8 cellular contexts compared by ENCODE assay signal in genomic region chr6:31834704-31835375, GRCh38. TPM values are rescaled to one million over a fixed set of nuclear protein-coding genes. Genes with fewer than 3 reads are reported as not detected.
A peak's percentile ranks its signal among the peaks of the same experiment; 100 is the strongest.
DNase-seq lines count a peak whose midpoint lies in the region; ATAC-seq and TF ChIP-seq lines count a peak whose summit lies in the region.

No MANE protein-coding gene starts in this region.

- H3K4me1 ChIP-seq in OCI-LY7 (ENCODE audit: insufficient read depth, low read length, poor library complexity, severe bottlenecking) (peaks cover 60% of the 10 kb centered on the region), esophagus muscularis mucosa (peaks cover 60 to 79% (median 75%) of the 10 kb centered on the region in 4 donors)

- H3K4me3 Mint-ChIP-seq in activated T-cell treated with anti-CD3 and anti-CD28 coated beads, Interleukin-2, amount 50 U/mL, for 24 hours = peak overlapping the region; percentile 99

- H3K27ac Mint-ChIP-seq in activated T-cell treated with anti-CD3 and anti-CD28 coated beads, Interleukin-2, amount 50 U/mL, for 24 hours = peak overlapping the region; percentile 98

- H3K4me1 Mint-ChIP-seq in activated T-cell treated with anti-CD3 and anti-CD28 coated beads, Interleukin-2, amount 50 U/mL, for 24 hours (ENCODE audit: low read depth) = peaks cover 37% of the 10 kb centered on the region

- no peaks in the 10 kb centered on the region for H3K9me3 ChIP-seq in OCI-LY7 (ENCODE audit: low read length)
- no peaks in the 10 kb centered on the region for H3K9me3 ChIP-seq in esophagus muscularis mucosa

- no peak for TF ChIP-seq EP300 in esophagus muscularis mucosa (IDR thresholded peaks at IDR 0.05)

- H3K9me2 ChIP-seq in OCI-LY7 (ENCODE audit: insufficient read depth, low read length) = no peaks in the 10 kb centered on the region

- peak overlapping the region; percentile 96 for H3K4me2 ChIP-seq in OCI-LY7 (ENCODE audit: low read length)

- H3K27ac ChIP-seq in OCI-LY7 (ENCODE audit: low read depth, low read length, poor library complexity, severe bottlenecking) (peak overlapping the region; percentile 95), esophagus muscularis mucosa (replicated peaks in 1 of 4) (peak overlapping the region; percentile 93 to 97 (median 95))

- no peak for TF ChIP-seq CTCF in GM10248 (IDR thresholded peaks at IDR 0.05; ENCODE audit: control extremely low read depth, extremely low read depth, low read depth, missing control alignments)
- no peak for TF ChIP-seq CTCF in OCI-LY7 (conservative IDR thresholded peaks at IDR 0.05; ENCODE audit: low read length)
- TF ChIP-seq CTCF in esophagus muscularis mucosa (IDR thresholded peaks at IDR 0.05) = no peak

- H3K36me3 ChIP-seq in OCI-LY7 (ENCODE audit: insufficient read depth, low read length) (peaks cover 51% of the 10 kb centered on the region), esophagus muscularis mucosa (peaks cover 27 to 35% (median 31%) of the 10 kb centered on the region in 4 donors)

- POLR2A ChIA-PET in GM10248 (lab: Yijun Ruan, JAX) (interaction anchor here (0.6 to 3.7 kb wide), 8 partner anchors 17 to 132 kb away, joined by 3 to 30 read pairs (median 4); partner anchors contain the start of genes ABHD16A, HSPA1A, HSPA1L and NEU1), OCI-LY7 (lab: Charles Lee) (interaction anchor here (0.6 to 1.4 kb wide), 4 partner anchors 97 to 304 kb away, joined by 3 to 7 read pairs (median 5); no protein-coding TSS in a partner anchor)

- CTCF ChIA-PET in GM10248 (lab: Yijun Ruan, JAX) = no interaction called here
- CTCF ChIA-PET in OCI-LY7 (lab: Charles Lee; ENCODE audit: unreplicated experiment) = interaction anchor here (0.6 to 0.7 kb wide), 2 partner anchors 28 to 121 kb away, joined by 3 to 7 read pairs; partner anchors contain the start of gene LSM2

- ATAC-seq in HG03280 (IDR thresholded peaks at IDR 0.05; ENCODE audit: unreplicated experiment) = peak; percentile 38
- ATAC-seq in GM19328 (IDR thresholded peaks at IDR 0.05; ENCODE audit: unreplicated experiment) = no peak

- TSS peak; percentile 86 for BruUV-seq in OCI-LY7 (replicated peaks; lab: Mats Ljungman, UMichigan)

- DNase-seq in GM10248 (ENCODE audit: extremely low spot score) (peak; percentile 75), OCI-LY7 (ENCODE audit: low spot score) (peak; percentile 81), esophagus muscularis mucosa (ENCODE audit: extremely low spot score) (peak; percentile 96), myocyte (ENCODE audit: low read depth) (peak; percentile 29)
- peak; percentile 90 for DNase-seq in activated T-cell treated with anti-CD3 and anti-CD28 coated beads, Interleukin-2, amount 50 U/mL, for 24 hours
- DNase-seq in stimulated activated CD8-positive, alpha-beta memory T cell treated with anti-CD3 and anti-CD28 coated beads, Interleukin-7, amount 100 ng/mL, for 24 hours (ENCODE audit: low read depth) = peak; percentile 58

- H3K36me3 Mint-ChIP-seq in activated T-cell treated with anti-CD3 and anti-CD28 coated beads, Interleukin-2, amount 50 U/mL, for 24 hours (ENCODE audit: low read depth) = peaks cover 77% of the 10 kb centered on the region

- peak; percentile 52 for TF ChIP-seq POLR2A in esophagus muscularis mucosa (IDR thresholded peaks at IDR 0.05; ENCODE audit: low read depth)

- H3K4me3 ChIP-seq in OCI-LY7 (ENCODE audit: low read depth, low read length, poor library complexity, severe bottlenecking) = peak overlapping the region; percentile 99
- peak overlapping the region; percentile 72 to 94 (median 82) for H3K4me3 ChIP-seq in esophagus muscularis mucosa

- H2AFZ ChIP-seq in OCI-LY7 (ENCODE audit: low read length) = peak overlapping the region; percentile 16; the same call in 1 of the 2 replicates

- peaks cover 92% of the 10 kb centered on the region for H3K79me2 ChIP-seq in OCI-LY7 (ENCODE audit: insufficient read depth, low read depth, low read length)

- H3K27me3 ChIP-seq in esophagus muscularis mucosa = no peaks in the 10 kb centered on the region

- peaks cover 39% of the 10 kb centered on the region for H4K20me1 ChIP-seq in OCI-LY7 (ENCODE audit: insufficient read depth, low read length)

- intact Hi-C loops in OCI-LY7 (cut with micrococcal nuclease; ENCODE audit: unreplicated experiment) = loop anchor here (1.0 to 10.0 kb wide), 5 partner anchors 28 to 340 kb away; partner anchors contain the start of genes GPANK1, MICB, NELFE and SKIC2
- intact Hi-C loops in esophagus muscularis mucosa (cut with DNase I) = loop anchor here (5.0 kb wide), 3 partner anchors 43 to 153 kb away; partner anchors contain the start of gene LY6G5C

- under 1% methylated on average over 23 of the region's 37 CpGs for WGBS in esophagus muscularis mucosa

- no peaks in the 10 kb centered on the region for H3K27me3 Mint-ChIP-seq in activated T-cell treated with anti-CD3 and anti-CD28 coated beads, Interleukin-2, amount 50 U/mL, for 24 hours

- H3K9me3 Mint-ChIP-seq in activated T-cell treated with anti-CD3 and anti-CD28 coated beads, Interleukin-2, amount 50 U/mL, for 24 hours = no peaks in the 10 kb centered on the region

RNA-seq across cellular contexts. Expression of gene HSPA1B, which starts 7.3 kb away (rescaled TPM):
- 160 and 177 TPM in 2 replicates for total RNA-seq in OCI-LY7 (2014; rRNA removed; shearing (Covaris generic))
- 40.1 and 60.9 TPM in 2 replicates for total RNA-seq in OCI-LY7 (2022)
- 100 to 1,000 TPM; 120 to 315 (median 274) TPM for total RNA-seq in esophagus muscularis mucosa
- total RNA-seq in myocyte = 86.3 and 98.7 TPM in 2 replicates
- polyA plus RNA-seq in myocyte (2012) = 67.0 TPM

RNA-seq across cellular contexts. Expression of gene HSPA1A, which starts 19.5 kb away (rescaled TPM):
- 0.22 and 0.41 TPM in 2 replicates for total RNA-seq in OCI-LY7 (2014; rRNA removed; shearing (Covaris generic))
- 0.81 and 2.2 TPM in 2 replicates for total RNA-seq in OCI-LY7 (2022)
- 100 to 1,000 TPM; 235 to 451 (median 370) TPM for total RNA-seq in esophagus muscularis mucosa
- 109 and 131 TPM in 2 replicates for total RNA-seq in myocyte
- polyA plus RNA-seq in myocyte (2012) = 101 TPM

RNA-seq across cellular contexts. Expression of gene HSPA1L, which starts 19.8 kb away (rescaled TPM):
- total RNA-seq in OCI-LY7 (2014; rRNA removed; shearing (Covaris generic)) = 0.19 TPM in 1 of 2 replicates, not detected in the other
- total RNA-seq in OCI-LY7 (2022) (0.15 and 0.49 TPM in 2 replicates), esophagus muscularis mucosa (1 to 10 TPM; 1.2 to 3.7 (median 2.6) TPM), myocyte (2.6 and 3.6 TPM in 2 replicates)
- polyA plus RNA-seq in myocyte (2012) = 2.6 TPM

RNA-seq across cellular contexts. Expression of gene NEU1, which starts 27.8 kb away (rescaled TPM):
- total RNA-seq in OCI-LY7 (2014; rRNA removed; shearing (Covaris generic)) = 5.5 and 7.0 TPM in 2 replicates
- total RNA-seq in OCI-LY7 (2022) = 10.6 and 13.4 TPM in 2 replicates
- 10 to 100 TPM; 24.9 to 39.6 (median 34.9) TPM for total RNA-seq in esophagus muscularis mucosa
- total RNA-seq in myocyte = 128 and 187 TPM in 2 replicates
- 65.8 TPM for polyA plus RNA-seq in myocyte (2012)

RNA-seq across cellular contexts. Expression of gene LSM2, which starts 28.1 kb away (rescaled TPM):
- 65.2 and 78.4 TPM in 2 replicates for total RNA-seq in OCI-LY7 (2014; rRNA removed; shearing (Covaris generic))
- total RNA-seq in OCI-LY7 (2022) (78.0 and 82.6 TPM in 2 replicates), esophagus muscularis mucosa (10 to 100 TPM; 24.2 to 41.5 (median 32.9) TPM), myocyte (28.7 and 38.8 TPM in 2 replicates)
- polyA plus RNA-seq in myocyte (2012) = 45.0 TPM

Comparison
In these comparisons a context has a peak if more than half of its experiments do, and no peak if none do; other contexts are left out.
1. DNase-seq: peak in every context shown above with its lines; median percentile 96 in esophagus muscularis mucosa; 90 in activated T-cell treated with anti-CD3 and anti-CD28 coated beads, Interleukin-2, amount 50 U/mL, for 24 hours; 81 in OCI-LY7; 75 in GM10248; 58 in stimulated activated CD8-positive, alpha-beta memory T cell treated with anti-CD3 and anti-CD28 coated beads, Interleukin-7, amount 100 ng/mL, for 24 hours; 29 in myocyte.
2. RNA of gene HSPA1A, which starts 19.5 kb away (total RNA-seq): 235 to 451 TPM in esophagus muscularis mucosa and 109 to 131 TPM in myocyte; 0.22 to 2.2 TPM in OCI-LY7; every median in the first group is over 10 times any median in the second.